Comparison of ENCODE assay signal across 2 cellular contexts in genomic region chr11:66906077-66906929, GRCh38.
A peak's percentile ranks its signal among the peaks of the same experiment; 100 is the strongest.
TF ChIP-seq lines count a peak whose summit lies in the region.

No MANE protein-coding gene starts in this region.

TF ChIP-seq in HCT116, 20 proteins besides CTCF, POLR2A, EP300 and RAD21:
- no peak for TF ChIP-seq MAX (IDR thresholded peaks at IDR 0.05)
- peak; percentile 64 for TF ChIP-seq POLR2AphosphoS5 (IDR thresholded peaks at IDR 0.05; ENCODE audit: low read depth, low read length)
- 0 out of 2 replicates have a peak, but pooled peaks have one; percentile 45 for TF ChIP-seq SP1 (IDR thresholded peaks at IDR 0.05; ENCODE audit: low read depth)

TF ChIP-seq in K562, 482 proteins besides CTCF, POLR2A, EP300 and RAD21:
- no peak for TF ChIP-seq HNRNPLL (IDR thresholded peaks at IDR 0.05; ENCODE audit: low read depth, low read length, poor library complexity, severe bottlenecking)
- TF ChIP-seq CREB1 (IDR thresholded peaks at IDR 0.05): no peak
- no peak for TF ChIP-seq CREB1 (CRISPR knock-in tag; IDR thresholded peaks at IDR 0.05)
- no peak for TF ChIP-seq GTF2F1 (IDR thresholded peaks at IDR 0.05; ENCODE audit: low read depth, low read length)
- no peak for TF ChIP-seq KAT8 (IDR thresholded peaks at IDR 0.05; ENCODE audit: low read depth)
- peak; percentile 85 for TF ChIP-seq ZNF24 (IDR thresholded peaks at IDR 0.05)
- no peak for TF ChIP-seq MXI1 (IDR thresholded peaks at IDR 0.05; ENCODE audit: low read depth, low read length)
- TF ChIP-seq MAX (CRISPR knock-in tag; IDR thresholded peaks at IDR 0.05): no peak
- TF ChIP-seq, protein P1, sequence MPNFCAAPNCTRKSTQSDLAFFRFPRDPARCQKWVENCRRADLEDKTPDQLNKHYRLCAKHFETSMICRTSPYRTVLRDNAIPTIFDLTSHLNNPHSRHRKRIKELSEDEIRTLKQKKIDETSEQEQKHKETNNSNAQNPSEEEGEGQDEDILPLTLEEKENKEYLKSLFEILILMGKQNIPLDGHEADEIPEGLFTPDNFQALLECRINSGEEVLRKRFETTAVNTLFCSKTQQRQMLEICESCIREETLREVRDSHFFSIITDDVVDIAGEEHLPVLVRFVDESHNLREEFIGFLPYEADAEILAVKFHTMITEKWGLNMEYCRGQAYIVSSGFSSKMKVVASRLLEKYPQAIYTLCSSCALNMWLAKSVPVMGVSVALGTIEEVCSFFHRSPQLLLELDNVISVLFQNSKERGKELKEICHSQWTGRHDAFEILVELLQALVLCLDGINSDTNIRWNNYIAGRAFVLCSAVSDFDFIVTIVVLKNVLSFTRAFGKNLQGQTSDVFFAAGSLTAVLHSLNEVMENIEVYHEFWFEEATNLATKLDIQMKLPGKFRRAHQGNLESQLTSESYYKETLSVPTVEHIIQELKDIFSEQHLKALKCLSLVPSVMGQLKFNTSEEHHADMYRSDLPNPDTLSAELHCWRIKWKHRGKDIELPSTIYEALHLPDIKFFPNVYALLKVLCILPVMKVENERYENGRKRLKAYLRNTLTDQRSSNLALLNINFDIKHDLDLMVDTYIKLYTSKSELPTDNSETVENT (CRISPR knock-in tag; IDR thresholded peaks at IDR 0.05): no peak
